Comparison of ENCODE assay signal across 9 cellular contexts in the genomic region with DNA sequence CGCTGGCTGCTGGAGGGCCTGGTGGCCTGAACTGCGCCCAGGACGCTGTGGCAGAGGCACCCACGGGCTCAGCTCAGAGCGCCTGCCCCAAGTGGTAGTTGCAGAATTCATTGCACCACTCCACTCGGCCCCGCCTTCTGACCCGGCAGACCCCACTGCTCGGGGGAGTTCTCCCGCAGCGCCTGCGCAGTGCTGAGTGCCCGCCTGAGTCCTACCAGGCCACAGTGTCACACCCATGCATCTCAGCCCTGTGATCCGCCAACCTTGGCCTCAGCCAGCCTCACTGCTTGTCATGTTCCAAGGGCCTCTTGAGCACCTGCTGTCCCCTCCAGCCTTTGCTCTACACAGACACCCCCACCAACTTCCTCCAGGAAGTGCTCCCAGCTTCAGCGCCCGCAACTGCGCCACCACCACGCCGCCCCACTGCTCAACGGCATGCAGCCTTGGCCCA. TPM values are rescaled to one million over a fixed set of nuclear protein-coding genes. Genes with fewer than 3 reads are reported as not detected.
A peak's percentile ranks its signal among the peaks of the same experiment; 100 is the strongest.
DNase-seq lines count a peak whose midpoint lies in the region; ATAC-seq and TF ChIP-seq lines count a peak whose summit lies in the region.
"Had no signal": no experiment of that assay in that cellular context is flagged by ENCODE, and none has a peak within 500 bp of the region (broad histone marks: within the 10 kb centered on the region; RNA-seq: fewer than 3 reads in every experiment).

No MANE protein-coding gene starts in this region.

- DNase-seq in DMS53 (lab: John Stamatoyannopoulos, UW) (peak; percentile 6), DMS53 treated with DMSO at 0.1 percent for 48 hours (lab: John Stamatoyannopoulos, UW; ENCODE audit: unreplicated experiment) (no peak), glutamatergic neuron (no peak), SHP77 treated with DMSO at 0.1 percent for 48 hours (lab: John Stamatoyannopoulos, UW) (no peak), midbrain (lab: John Stamatoyannopoulos, UW) (no peak), iPS-NIHi7 (ENCODE audit: extremely low spot score) (no peak)
- DNase-seq in activated CD4-positive, alpha-beta T cell treated with anti-CD3 and anti-CD28 coated beads, Interleukin-2, amount 50 U/mL, for 24 hours (ENCODE audit: low read depth in 1 of 2, low spot score in 1 of 2): peak; percentile 13 to 44
- DNase-seq in stimulated activated naive B cell treated with anti-CD40 and anti-IgM and Interleukin-4, amounts not matched to agents 10 μg/mL and 1 μg/mL and 100 μg/mL, for 72 hours: peak; percentile 18

- H3K4me3 Mint-ChIP-seq in glutamatergic neuron (ENCODE audit: unreplicated experiment): no peak overlapping the region
- H3K4me3 Mint-ChIP-seq in stimulated activated naive B cell treated with anti-CD40 and anti-IgM and Interleukin-4, amounts not matched to agents 10 μg/mL and 1 μg/mL and 100 μg/mL, for 72 hours: peak overlapping the region; percentile 61 to 75
- H3K4me3 Mint-ChIP-seq: nephron had no signal

- H3K27ac Mint-ChIP-seq in glutamatergic neuron (ENCODE audit: unreplicated experiment): peak overlapping the region; percentile 33
- peak overlapping the region; percentile 79 for H3K27ac Mint-ChIP-seq in stimulated activated naive B cell treated with anti-CD40 and anti-IgM and Interleukin-4, amounts not matched to agents 10 μg/mL and 1 μg/mL and 100 μg/mL, for 72 hours
- H3K27ac Mint-ChIP-seq: nephron had no signal

- peak; percentile 64 to 65 for ATAC-seq in stimulated activated naive B cell treated with anti-CD40 and anti-IgM and Interleukin-4, amounts not matched to agents 10 μg/mL and 1 μg/mL and 100 μg/mL, for 72 hours (replicated peaks)

- H3K27me3 Mint-ChIP-seq in glutamatergic neuron (ENCODE audit: unreplicated experiment): peaks cover 13% of the 10 kb centered on the region
- no peaks in the 10 kb centered on the region for H3K27me3 Mint-ChIP-seq in stimulated activated naive B cell treated with anti-CD40 and anti-IgM and Interleukin-4, amounts not matched to agents 10 μg/mL and 1 μg/mL and 100 μg/mL, for 72 hours

- H3K4me1 Mint-ChIP-seq in glutamatergic neuron (ENCODE audit: low read depth, unreplicated experiment): no peaks in the 10 kb centered on the region
- peaks cover 25 to 35% of the 10 kb centered on the region in 2 donors for H3K4me1 Mint-ChIP-seq in stimulated activated naive B cell treated with anti-CD40 and anti-IgM and Interleukin-4, amounts not matched to agents 10 μg/mL and 1 μg/mL and 100 μg/mL, for 72 hours

- H3K9me3 Mint-ChIP-seq in glutamatergic neuron (ENCODE audit: unreplicated experiment): peaks cover 7% of the 10 kb centered on the region
- no peaks in the 10 kb centered on the region for H3K9me3 Mint-ChIP-seq in stimulated activated naive B cell treated with anti-CD40 and anti-IgM and Interleukin-4, amounts not matched to agents 10 μg/mL and 1 μg/mL and 100 μg/mL, for 72 hours
- H3K9me3 Mint-ChIP-seq: nephron had no signal

- TF ChIP-seq CTCF in glutamatergic neuron (IDR thresholded peaks at IDR 0.05; ENCODE audit: partially characterized antibody, unreplicated experiment): no peak

- no peaks in the 10 kb centered on the region for H3K36me3 Mint-ChIP-seq in glutamatergic neuron (ENCODE audit: unreplicated experiment)
- peaks cover 7 to 15% of the 10 kb centered on the region in 2 donors for H3K36me3 Mint-ChIP-seq in stimulated activated naive B cell treated with anti-CD40 and anti-IgM and Interleukin-4, amounts not matched to agents 10 μg/mL and 1 μg/mL and 100 μg/mL, for 72 hours

RNA-seq across cellular contexts. Expression of a gene that starts 12.2 kb away (rescaled TPM):
- total RNA-seq in glutamatergic neuron (ENCODE audit: unreplicated experiment): 0.34 TPM

Comparison
In these comparisons a context has a peak if more than half of its experiments do, and no peak if none do; other contexts are left out.
1. DNase-seq: peak in DMS53 (single experiment), activated CD4-positive, alpha-beta T cell treated with anti-CD3 and anti-CD28 coated beads, Interleukin-2, amount 50 U/mL, for 24 hours (2 of 2) and stimulated activated naive B cell treated with anti-CD40 and anti-IgM and Interleukin-4, amounts not matched to agents 10 μg/mL and 1 μg/mL and 100 μg/mL, for 72 hours (single experiment); none in DMS53 treated with DMSO at 0.1 percent for 48 hours (single experiment), glutamatergic neuron (single experiment), SHP77 treated with DMSO at 0.1 percent for 48 hours (single experiment), midbrain (single experiment) and iPS-NIHi7 (single experiment).